ENCODE assay signal across 19 cellular contexts in the genomic region with DNA sequence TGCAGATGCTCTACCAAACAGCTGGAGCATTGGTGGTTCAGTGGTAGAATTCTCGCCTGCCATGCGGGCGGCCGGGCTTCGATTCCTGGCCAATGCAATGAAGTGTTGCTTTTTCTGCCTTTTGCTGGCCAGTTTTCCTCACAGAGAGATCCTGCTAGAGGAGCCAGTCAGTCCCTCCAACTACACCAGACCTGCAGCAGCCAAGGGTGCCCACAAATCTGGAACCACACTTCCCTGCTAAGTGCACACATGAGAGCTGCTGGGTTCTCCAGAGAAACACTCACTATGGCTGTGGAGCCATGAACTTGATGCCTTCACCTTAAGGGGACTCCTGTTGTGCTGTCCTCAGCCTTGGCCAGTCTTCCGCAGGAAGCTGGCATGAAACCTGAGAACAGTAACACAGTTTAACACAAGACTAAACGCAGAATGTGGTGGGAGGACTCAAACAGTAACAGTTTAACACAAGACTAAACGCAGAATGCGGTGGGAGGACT. TPM values are rescaled to one million over a fixed set of nuclear protein-coding genes. Genes with fewer than 3 reads are reported as not detected.
DNase-seq lines count a peak whose midpoint lies in the region; ATAC-seq and TF ChIP-seq lines count a peak whose summit lies in the region.
"Had no signal": no experiment of that assay in that cellular context is flagged by ENCODE, and none has a peak within 500 bp of the region (broad histone marks: within the 10 kb centered on the region; RNA-seq: fewer than 3 reads in every experiment).

No MANE protein-coding gene starts in this region.

- DNase-seq in fibroblast of the aortic adventitia (ENCODE audit: low read depth) = peak; percentile 82
- DNase-seq in renal cortical epithelial cell (ENCODE audit: low read depth) = peak; percentile 63
- DNase-seq in nucleus accumbens (lab: John Stamatoyannopoulos, UW) = no peak
- no peak for DNase-seq in activated naive CD4-positive, alpha-beta T cell treated with anti-CD3 and anti-CD28 coated beads, Interleukin-2, amount 50 U/mL, for 16 hours
- DNase-seq in NOMO-1 (lab: John Stamatoyannopoulos, UW; ENCODE audit: unreplicated experiment in 2 of 2) = no peak
- DNase-seq: CD4-positive, alpha-beta memory T cell; NCI-H187 treated with DMSO at 0.1 percent for 48 hours; retina; SHP77 treated with DMSO at 0.1 percent for 48 hours; stimulated activated naive CD8-positive, alpha-beta T cell treated with anti-CD3 and anti-CD28 coated beads, Interleukin-15, Interleukin-2, amounts not matched to agents 100 U/mL and 50 U/mL, for 24 hours; T-helper 1 cell; upper lobe of right lung had no signal

- ATAC-seq in GM19463 (IDR thresholded peaks at IDR 0.05; ENCODE audit: unreplicated experiment) = peak; percentile 29
- no peak for ATAC-seq in activated T-helper 17 cell treated with anti-CD3 and anti-CD28 coated beads, Interleukin-2, amount 50 U/mL, for 72 hours (replicated peaks)
- no peak for ATAC-seq in HG03025 (IDR thresholded peaks at IDR 0.05; ENCODE audit: low FRiP score, unreplicated experiment)
- ATAC-seq: activated CD4-positive, CD25-positive, alpha-beta regulatory T cell treated with anti-CD3 and anti-CD28 coated beads, Interleukin-2, amount 50 U/mL, for 24 hours; natural killer cell treated with Interleukin-12 subunit alpha and Interleukin-12 subunit beta and Interleukin-15 and Interleukin-18, amount 100 ng/mL, for 72 hours; stimulated activated naive CD8-positive, alpha-beta T cell treated with anti-CD3 and anti-CD28 coated beads, Interleukin-15, Interleukin-2, amounts not matched to agents 100 U/mL and 50 U/mL, for 24 hours; upper lobe of right lung had no signal

- TF ChIP-seq CTCF in fibroblast of the aortic adventitia (IDR thresholded peaks at IDR 0.05; ENCODE audit: insufficient read depth, low read length) = no peak

- H3K4me1 Mint-ChIP-seq in activated T-helper 17 cell treated with anti-CD3 and anti-CD28 coated beads, Interleukin-2, amount 50 U/mL, for 72 hours = peaks cover 7% of the 10 kb centered on the region

- no peaks in the 10 kb centered on the region for H3K27me3 Mint-ChIP-seq in activated T-helper 17 cell treated with anti-CD3 and anti-CD28 coated beads, Interleukin-2, amount 50 U/mL, for 72 hours
- H3K27me3 Mint-ChIP-seq: CD4-positive, alpha-beta memory T cell; natural killer cell treated with Interleukin-12 subunit alpha and Interleukin-12 subunit beta and Interleukin-15 and Interleukin-18, amount 100 ng/mL, for 72 hours had no signal

- peaks cover 37% of the 10 kb centered on the region for H3K36me3 Mint-ChIP-seq in activated T-helper 17 cell treated with anti-CD3 and anti-CD28 coated beads, Interleukin-2, amount 50 U/mL, for 72 hours (ENCODE audit: low read depth)

- H3K27ac Mint-ChIP-seq in activated T-helper 17 cell treated with anti-CD3 and anti-CD28 coated beads, Interleukin-2, amount 50 U/mL, for 72 hours = peak overlapping the region; percentile 43
- H3K27ac Mint-ChIP-seq: CD4-positive, alpha-beta memory T cell; natural killer cell treated with Interleukin-12 subunit alpha and Interleukin-12 subunit beta and Interleukin-15 and Interleukin-18, amount 100 ng/mL, for 72 hours had no signal

- no peaks in the 10 kb centered on the region for H3K9me3 Mint-ChIP-seq in activated T-helper 17 cell treated with anti-CD3 and anti-CD28 coated beads, Interleukin-2, amount 50 U/mL, for 72 hours
- H3K9me3 Mint-ChIP-seq: CD4-positive, alpha-beta memory T cell; natural killer cell treated with Interleukin-12 subunit alpha and Interleukin-12 subunit beta and Interleukin-15 and Interleukin-18, amount 100 ng/mL, for 72 hours had no signal

- no peak overlapping the region for H3K4me3 ChIP-seq in fibroblast of the aortic adventitia (ENCODE audit: low read depth, low read length)
- H3K4me3 ChIP-seq: cardiac muscle cell, heart left ventricle, upper lobe of right lung had no signal

- H3K4me3 Mint-ChIP-seq in activated T-helper 17 cell treated with anti-CD3 and anti-CD28 coated beads, Interleukin-2, amount 50 U/mL, for 72 hours = no peak overlapping the region
- H3K4me3 Mint-ChIP-seq: CD4-positive, alpha-beta memory T cell; natural killer cell treated with Interleukin-12 subunit alpha and Interleukin-12 subunit beta and Interleukin-15 and Interleukin-18, amount 100 ng/mL, for 72 hours had no signal

RNA-seq across cellular contexts. Expression of a gene that starts 12.2 kb away (rescaled TPM):
- 10 to 100 TPM; 22.4 to 34.9 TPM for total RNA-seq in activated T-helper 17 cell treated with anti-CD3 and anti-CD28 coated beads, Interleukin-2, amount 50 U/mL, for 72 hours
- total RNA-seq in fibroblast of the aortic adventitia (ENCODE audit: low replicate concordance) (29.7 and 30.8 TPM in 2 replicates), renal cortical epithelial cell (11.1 and 30.3 TPM in 2 replicates)

Comparison
In these comparisons a context has a peak if more than half of its experiments do, and no peak if none do; other contexts are left out.
1. DNase-seq: peak in fibroblast of the aortic adventitia (single experiment) and renal cortical epithelial cell (single experiment); none in nucleus accumbens (0 of 56), activated naive CD4-positive, alpha-beta T cell treated with anti-CD3 and anti-CD28 coated beads, Interleukin-2, amount 50 U/mL, for 16 hours (single experiment) and NOMO-1 (0 of 2).